Comparison of ENCODE assay signal across 14 cellular contexts in the genomic region with DNA sequence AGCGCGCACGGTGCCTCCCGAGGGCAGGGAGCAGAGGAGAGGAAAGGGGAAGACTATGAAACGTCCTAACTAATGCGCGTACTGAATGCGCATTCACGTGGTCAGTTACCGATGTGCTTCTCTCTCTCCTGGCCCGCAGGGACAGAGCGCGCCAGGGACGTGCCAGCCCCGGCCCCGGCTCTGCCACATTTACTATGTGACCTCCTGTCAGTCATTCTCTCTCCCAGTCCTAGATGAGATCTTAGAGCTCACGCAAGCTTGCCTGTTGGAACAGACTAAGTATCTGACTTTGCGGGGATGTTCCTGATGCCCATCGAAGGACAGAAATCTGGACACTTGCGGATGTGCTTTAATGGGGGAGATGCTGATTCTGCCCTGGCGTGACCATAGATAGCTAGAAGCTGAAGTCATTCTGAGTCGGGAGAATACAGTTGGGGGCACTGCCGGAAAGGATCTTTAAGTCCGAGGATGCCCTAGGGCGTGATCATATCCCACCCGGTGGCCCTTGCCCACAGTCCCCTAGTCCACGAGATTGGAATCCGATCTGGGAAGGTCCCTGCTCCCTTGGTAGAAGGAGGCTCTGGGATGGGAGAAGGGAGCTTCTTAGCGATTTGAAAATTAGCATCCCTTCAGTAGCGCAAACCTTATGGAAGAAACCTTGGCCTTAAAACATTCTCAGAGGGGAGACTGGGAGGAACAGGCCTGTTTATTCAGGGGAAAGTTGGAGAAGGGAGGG. TPM values are rescaled to one million over a fixed set of nuclear protein-coding genes. Genes with fewer than 3 reads are reported as not detected.
DNase-seq lines count a peak whose midpoint lies in the region; ATAC-seq, FAIRE-seq and TF ChIP-seq lines count a peak whose summit lies in the region.
"Had no signal": no experiment of that assay in that cellular context is flagged by ENCODE, and none has a peak within 500 bp of the region (broad histone marks: within the 10 kb centered on the region; RNA-seq: fewer than 3 reads in every experiment).

No MANE protein-coding gene starts in this region.

- DNase-seq in GM12892 (ENCODE audit: insufficient read length) (no peak), mesothelial cell of epicardium (ENCODE audit: low spot score in 2 of 2, unreplicated experiment in 2 of 2) (no peak), MCF 10A (ENCODE audit: unreplicated experiment) (no peak), NCI-H774 (lab: John Stamatoyannopoulos, UW) (no peak)
- DNase-seq: activated CD4-positive, alpha-beta T cell treated with anti-CD3 and anti-CD28 coated beads, Interleukin-2, amount 50 U/mL, for 48 hours; NCI-H526 had no signal

- H3K9me3 Mint-ChIP-seq in activated naive CD8-positive, alpha-beta T cell (ENCODE audit: low read depth), result no peaks in the 10 kb centered on the region
- H3K9me3 Mint-ChIP-seq in mesothelial cell of epicardium (no peaks in the 10 kb centered on the region), MCF 10A (ENCODE audit: unreplicated experiment) (no peaks in the 10 kb centered on the region)

- CTCF ChIA-PET in MCF 10A (lab: Yijun Ruan, JAX), result interaction anchor here (0.6 to 10.0 kb wide), 27 partner anchors 10 to 1268 kb away, joined by 3 to 513 read pairs (median 4); no protein-coding TSS in a partner anchor

- TF ChIP-seq CTCF in mesothelial cell of epicardium (IDR thresholded peaks at IDR 0.05; ENCODE audit: unreplicated experiment) (no peak), MCF 10A (IDR thresholded peaks at IDR 0.05; ENCODE audit: unreplicated experiment) (no peak)

- H4K20me1 ChIP-seq in BLaER1, result peaks cover 24% of the 10 kb centered on the region; the same call in 1 of the 2 replicates

- POLR2A ChIA-PET in MCF 10A (lab: Yijun Ruan, JAX), result interaction anchor here (1.0 to 2.6 kb wide), 3 partner anchors 114 to 409 kb away, joined by 3 to 48 read pairs (median 4); no protein-coding TSS in a partner anchor

- no peak for TF ChIP-seq POLR2A in GM12892 (IDR thresholded peaks at IDR 0.05; ENCODE audit: low read depth, low read length)

- peaks cover 36% of the 10 kb centered on the region for H3K27me3 Mint-ChIP-seq in activated naive CD8-positive, alpha-beta T cell
- H3K27me3 Mint-ChIP-seq in mesothelial cell of epicardium (ENCODE audit: low read depth), result peaks cover 98% of the 10 kb centered on the region
- peaks cover 50% of the 10 kb centered on the region for H3K27me3 Mint-ChIP-seq in MCF 10A (ENCODE audit: insufficient read depth, unreplicated experiment)

- H3K4me3 Mint-ChIP-seq in activated naive CD8-positive, alpha-beta T cell, result peak overlapping the region; percentile 90
- peak overlapping the region; percentile 64 for H3K4me3 Mint-ChIP-seq in mesothelial cell of epicardium
- no peak overlapping the region for H3K4me3 Mint-ChIP-seq in MCF 10A (ENCODE audit: unreplicated experiment)

- FAIRE-seq in GM12892 (lab: Jason Lieb, UNC), result peak; percentile 92
- FAIRE-seq: pancreas had no signal

- H3K4me1 ChIP-seq in BLaER1, result peaks cover 22% of the 10 kb centered on the region

- no peaks in the 10 kb centered on the region for H3K27me3 ChIP-seq in BLaER1
- H3K27me3 ChIP-seq: SJSA1 had no signal

- peaks cover 14% of the 10 kb centered on the region; the same call in 1 of the 2 replicates for H3K36me3 ChIP-seq in BLaER1
- H3K36me3 ChIP-seq: pancreas, SJSA1 had no signal

- H3K4me3 ChIP-seq in BLaER1, result peak overlapping the region; percentile 98
- H3K4me3 ChIP-seq: SJSA1 had no signal

- peak overlapping the region; percentile 97 for H3K4me2 ChIP-seq in BLaER1

- no peaks in the 10 kb centered on the region for H3K9me3 ChIP-seq in BLaER1
- H3K9me3 ChIP-seq: pancreas, SJSA1 had no signal

- no peaks in the 10 kb centered on the region for H3K36me3 Mint-ChIP-seq in activated naive CD8-positive, alpha-beta T cell
- H3K36me3 Mint-ChIP-seq in mesothelial cell of epicardium (no peaks in the 10 kb centered on the region), MCF 10A (ENCODE audit: insufficient read depth, unreplicated experiment) (no peaks in the 10 kb centered on the region)

- BruUV-seq in MCF 10A (replicated peaks; lab: Mats Ljungman, UMichigan), result no TSS peak

- peaks cover 20% of the 10 kb centered on the region for H3K4me1 Mint-ChIP-seq in activated naive CD8-positive, alpha-beta T cell (ENCODE audit: low read depth)
- H3K4me1 Mint-ChIP-seq in mesothelial cell of epicardium (peaks cover 27% of the 10 kb centered on the region), MCF 10A (ENCODE audit: insufficient read depth, unreplicated experiment) (peaks cover 16% of the 10 kb centered on the region)

- peak overlapping the region; percentile 100 for H3K9ac ChIP-seq in BLaER1

- H3K27ac ChIP-seq in BLaER1, result peak overlapping the region; percentile 100
- H3K27ac ChIP-seq: C4-2B, epithelial cell of prostate, pancreas, SJSA1 had no signal

- intact Hi-C loops in MCF 10A (cut with micrococcal nuclease), result loop anchor here (1.0 to 10.0 kb wide), 6 partner anchors 225 to 1281 kb away; no protein-coding TSS in a partner anchor

- no peak overlapping the region for H3K27ac Mint-ChIP-seq in activated naive CD8-positive, alpha-beta T cell
- no peak overlapping the region for H3K27ac Mint-ChIP-seq in mesothelial cell of epicardium
- H3K27ac Mint-ChIP-seq in MCF 10A (ENCODE audit: low read depth, unreplicated experiment), result no peak overlapping the region

- ATAC-seq in GM21576 (IDR thresholded peaks at IDR 0.05; ENCODE audit: unreplicated experiment) (no peak), GM19351 (IDR thresholded peaks at IDR 0.05; ENCODE audit: unreplicated experiment) (no peak)

RNA-seq across cellular contexts. Expression of a gene that starts 5.8 kb away (rescaled TPM):
- 9.5 TPM for polyA plus RNA-seq in GM12892 (2012; ENCODE audit: missing spikeins)
- total RNA-seq in mesothelial cell of epicardium (0.96 to 1.6 TPM (median 1.4 TPM) in 3 replicates), MCF 10A (2022) (1.0 and 2.0 TPM in 2 replicates)
